9 cellular contexts compared by ENCODE assay signal in the genomic region with DNA sequence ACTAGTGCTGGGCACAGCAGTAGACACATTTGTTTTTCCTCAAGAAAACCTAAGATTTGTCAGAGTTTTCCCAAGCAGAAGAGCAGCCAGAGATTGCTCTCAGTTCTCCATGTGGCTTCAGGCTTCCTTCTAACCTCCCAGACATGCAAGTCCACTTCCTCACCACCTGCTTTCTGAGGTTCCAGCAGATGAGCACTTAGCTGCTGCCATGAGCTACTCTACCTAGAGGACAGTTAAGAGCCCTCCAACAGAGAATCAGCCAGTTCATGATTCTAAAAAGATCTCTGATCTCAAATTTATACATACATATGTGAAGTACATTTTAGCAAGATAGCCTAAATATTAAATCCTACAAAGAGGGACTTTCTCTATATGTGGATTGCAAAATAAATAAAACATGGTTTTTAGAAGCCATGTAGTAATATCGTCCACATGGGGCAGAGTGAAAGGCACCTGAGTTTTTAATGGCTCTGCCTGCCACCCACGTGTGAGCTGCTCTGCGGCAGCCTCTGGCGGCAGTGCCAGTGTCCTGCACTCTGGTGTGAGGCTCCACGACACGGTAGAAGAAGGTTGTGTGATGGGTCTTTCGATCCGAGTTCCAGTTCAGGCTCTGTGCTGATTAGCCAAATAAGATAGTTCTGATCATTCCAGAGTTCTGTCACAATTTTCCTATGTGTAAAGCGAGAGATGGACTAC. TPM values are rescaled to one million over a fixed set of nuclear protein-coding genes. Genes with fewer than 3 reads are reported as not detected.
DNase-seq lines count a peak whose midpoint lies in the region; ATAC-seq, FAIRE-seq and TF ChIP-seq lines count a peak whose summit lies in the region.
"Had no signal": no experiment of that assay in that cellular context is flagged by ENCODE, and none has a peak within 500 bp of the region (broad histone marks: within the 10 kb centered on the region; RNA-seq: fewer than 3 reads in every experiment).

No MANE protein-coding gene starts in this region.

- H3K27ac ChIP-seq in heart right ventricle, result peak overlapping the region in 7 of 10 donors; percentile 8 to 74 (median 58)

- H3K27me3 ChIP-seq in heart right ventricle, result no peaks in the 10 kb centered on the region

- WGBS in heart right ventricle, 2 donors, result 43 to 48% methylated on average over 9 of the region's 9 CpGs

- H3K4me3 ChIP-seq in AG09309 (ENCODE audit: control insufficient read depth, low read depth, low read length) (no peak overlapping the region), heart right ventricle (no peak overlapping the region)

- ATAC-seq in GM18870 (IDR thresholded peaks at IDR 0.05; ENCODE audit: unreplicated experiment), result peak; percentile 99
- ATAC-seq in HG03135 (IDR thresholded peaks at IDR 0.05; ENCODE audit: unreplicated experiment), result peak; percentile 96
- peak in 7 of 8 donors; percentile 55 to 76 (median 70) for ATAC-seq in heart right ventricle

- no peak for DNase-seq in AG09309 (ENCODE audit: low read depth)
- DNase-seq in OCI-M1 (lab: John Stamatoyannopoulos, UW), result peak; percentile 88
- DNase-seq in activated effector memory CD4-positive, alpha-beta T cell treated with Interleukin-2 at 50 U/mL for 16 hours, result peak; percentile 42
- peak in 1 of 2 donors; percentile 38 for DNase-seq in heart right ventricle
- peak; percentile 31 to 44 for DNase-seq in stimulated activated CD4-positive, alpha-beta T cell treated with anti-CD3 and anti-CD28 coated beads, Interleukin-1b, Interleukin-23, amount 100 ng/mL, for 4 hours (ENCODE audit: low read depth in 2 of 2)
- DNase-seq in RCC 7860 (ENCODE audit: low spot score), result no peak

- H3K36me3 ChIP-seq in heart right ventricle, result peaks cover 0 to 47% (median 2%) of the 10 kb centered on the region in 9 donors

- TF ChIP-seq CTCF in AG09309 (IDR thresholded peaks at IDR 0.05; ENCODE audit: control insufficient read depth, insufficient read depth, low read depth, low read length, missing control alignments) (peak; percentile 27), heart right ventricle (IDR thresholded peaks at IDR 0.05) (peak; percentile 14 to 70 (median 55))

- H3K9me3 ChIP-seq in heart right ventricle, result no peaks in the 10 kb centered on the region

- intact Hi-C loops in heart right ventricle (cut with DNase I), result no loop called here

- FAIRE-seq in RCC 7860 (lab: Jason Lieb, UNC), result no peak
- FAIRE-seq: islet of Langerhans had no signal

- peaks cover 0 to 46% (median 9%) of the 10 kb centered on the region in 9 donors for H3K4me1 ChIP-seq in heart right ventricle

RNA-seq across cellular contexts. Expression of gene CYP4V2, which starts 10.3 kb away (rescaled TPM):
- 10 to 100 TPM; 16.1 to 37.9 (median 25.9) TPM for total RNA-seq in heart right ventricle
- polyA plus RNA-seq in heart right ventricle, result 10 to 100 TPM in 1 of 2 donors, 1 to 10 TPM in 1; 8.1 to 35.3 TPM

RNA-seq across cellular contexts. Expression of gene KLKB1, which starts 25.6 kb away (rescaled TPM):
- total RNA-seq in heart right ventricle, result 1 to 10 TPM in 6 of 10 donors, under 1 TPM in 4; 0.23 to 1.9 (median 1.1) TPM
- 1 to 10 TPM in 1 of 2 donors, under 1 TPM in 1; 0.57 to 3.7 TPM for polyA plus RNA-seq in heart right ventricle

Comparison
In these comparisons a context has a peak if more than half of its experiments do, and no peak if none do; other contexts are left out.
1. DNase-seq: peak in OCI-M1 (single experiment), activated effector memory CD4-positive, alpha-beta T cell treated with Interleukin-2 at 50 U/mL for 16 hours (single experiment) and stimulated activated CD4-positive, alpha-beta T cell treated with anti-CD3 and anti-CD28 coated beads, Interleukin-1b, Interleukin-23, amount 100 ng/mL, for 4 hours (2 of 2); none in AG09309 (single experiment) and RCC 7860 (single experiment).
2. Peak in every context shown above with its lines, with median percentiles within 50 percentile points of each other: ATAC-seq.